Comparison of ENCODE assay signal across 8 cellular contexts in genomic region chr7:13742719-13743640, GRCh38.
DNase-seq lines count a peak whose midpoint lies in the region; ATAC-seq and TF ChIP-seq lines count a peak whose summit lies in the region.

No MANE protein-coding gene starts in this region.

- H3K4me1 ChIP-seq in right atrium auricular region (no peaks in the 10 kb centered on the region), smooth muscle cell (ENCODE audit: low read depth) (peaks cover 12% of the 10 kb centered on the region)

- H3K9me3 ChIP-seq in WERI-Rb-1 (ENCODE audit: severe bottlenecking) (no peaks in the 10 kb centered on the region), right atrium auricular region (no peaks in the 10 kb centered on the region), smooth muscle cell (replicated peaks; ENCODE audit: low read depth) (no peaks in the 10 kb centered on the region)

- H3K27me3 ChIP-seq in WERI-Rb-1 (ENCODE audit: insufficient read depth, low read depth, severe bottlenecking), result no peaks in the 10 kb centered on the region
- no peaks in the 10 kb centered on the region for H3K27me3 ChIP-seq in right atrium auricular region
- no peaks in the 10 kb centered on the region for H3K27me3 ChIP-seq in smooth muscle cell (ENCODE audit: low read depth)

- H3K9ac ChIP-seq in smooth muscle cell (ENCODE audit: low read depth), result no peak overlapping the region

- H3F3A ChIP-seq in smooth muscle cell (ENCODE audit: low read depth), result no peaks in the 10 kb centered on the region

- H3K27ac ChIP-seq in WERI-Rb-1 (no peak overlapping the region), right atrium auricular region (no peak overlapping the region), smooth muscle cell (ENCODE audit: low read depth) (peak overlapping the region; percentile 30)

- TF ChIP-seq CTCF in WERI-Rb-1 (IDR thresholded peaks at IDR 0.05; ENCODE audit: low read depth, low read length) (peak; percentile 51; the same call in 1 of the 2 replicates), right atrium auricular region (IDR thresholded peaks at IDR 0.05) (peak; percentile 25 to 69), smooth muscle cell (IDR thresholded peaks at IDR 0.05; ENCODE audit: borderline replicate concordance, insufficient read depth, poor library complexity, severe bottlenecking) (peak; percentile 50)

- DNase-seq in DMS53 (lab: John Stamatoyannopoulos, UW) (peak; percentile 80), NCI-H1105 treated with DMSO at 0.1 percent for 48 hours (lab: John Stamatoyannopoulos, UW) (peak; percentile 67), WERI-Rb-1 (peak; percentile 37), right atrium auricular region (ENCODE audit: low spot score) (no peak), smooth muscle cell (lab: John Stamatoyannopoulos, UW; ENCODE audit: unreplicated experiment) (no peak)
- DNase-seq in stimulated activated naive CD4-positive, alpha-beta T cell (lab: John Stamatoyannopoulos, UW), result no peak

- H3K36me3 ChIP-seq in WERI-Rb-1, result no peaks in the 10 kb centered on the region
- H3K36me3 ChIP-seq in right atrium auricular region, result no peaks in the 10 kb centered on the region
- H3K36me3 ChIP-seq in smooth muscle cell (ENCODE audit: low read depth), result no peaks in the 10 kb centered on the region

- H3K4me2 ChIP-seq in smooth muscle cell, result peak overlapping the region; percentile 36

- 63% methylated on average over 5 of the region's 5 CpGs for WGBS in smooth muscle cell (ENCODE audit: low lambda C conversion rate)

- TF ChIP-seq POLR2A in GM18505 (IDR thresholded peaks at IDR 0.05; ENCODE audit: borderline replicate concordance, extremely low read depth, insufficient read depth, insufficient read length), result no peak

- no peaks in the 10 kb centered on the region for H4K20me1 ChIP-seq in smooth muscle cell (ENCODE audit: low read depth)

- no peaks in the 10 kb centered on the region for H3K79me2 ChIP-seq in smooth muscle cell (ENCODE audit: low read depth)

- H2AFZ ChIP-seq in smooth muscle cell (ENCODE audit: low read depth), result peak overlapping the region; percentile 44

- no peak for ATAC-seq in esophagus mucosa
- ATAC-seq in GM18505 (IDR thresholded peaks at IDR 0.05; ENCODE audit: unreplicated experiment), result no peak

- no peak overlapping the region for H3K4me3 ChIP-seq in WERI-Rb-1 (ENCODE audit: low read depth, low read length)
- no peak overlapping the region for H3K4me3 ChIP-seq in right atrium auricular region
- H3K4me3 ChIP-seq in smooth muscle cell, result no peak overlapping the region

Comparison
In these comparisons a context has a peak if more than half of its experiments do, and no peak if none do; other contexts are left out.
1. DNase-seq: peak in DMS53 (single experiment), NCI-H1105 treated with DMSO at 0.1 percent for 48 hours (single experiment) and WERI-Rb-1 (single experiment); none in right atrium auricular region (single experiment), smooth muscle cell (single experiment) and stimulated activated naive CD4-positive, alpha-beta T cell (0 of 6).
2. Peak in every context shown above with its lines, with median percentiles within 50 percentile points of each other: CTCF ChIP-seq.